ENCODE assay signal across 1 cellular context in genomic region chr2:145617420-145617819, GRCh38.
TF ChIP-seq lines count a peak whose summit lies in the region.

No MANE protein-coding gene starts in this region.

TF ChIP-seq in HepG2, 621 proteins besides CTCF, POLR2A, EP300 and RAD21 (continued from another document):
- TF ChIP-seq U2AF2 (IDR thresholded peaks at IDR 0.05; ENCODE audit: low read depth, low read length) (peak; percentile 75; the same call in 1 of the 2 replicates), SMC3 (IDR thresholded peaks at IDR 0.05; ENCODE audit: low read length) (no peak), FIP1L1 (IDR thresholded peaks at IDR 0.05; ENCODE audit: borderline replicate concordance, insufficient read depth, low read depth, low read length) (no peak), SRSF9 (IDR thresholded peaks at IDR 0.05; ENCODE audit: borderline replicate concordance, insufficient read depth, low read depth, low read length, poor library complexity, severe bottlenecking) (peak; percentile 95), RARA (CRISPR knock-in tag; IDR thresholded peaks at IDR 0.05) (no peak), ZNF792 (CRISPR knock-in tag; IDR thresholded peaks at IDR 0.05) (no peak), TSC22D2 (CRISPR knock-in tag; IDR thresholded peaks at IDR 0.05; ENCODE audit: borderline replicate concordance) (no peak)
